ENCODE assay signal across 17 cellular contexts in the genomic region with DNA sequence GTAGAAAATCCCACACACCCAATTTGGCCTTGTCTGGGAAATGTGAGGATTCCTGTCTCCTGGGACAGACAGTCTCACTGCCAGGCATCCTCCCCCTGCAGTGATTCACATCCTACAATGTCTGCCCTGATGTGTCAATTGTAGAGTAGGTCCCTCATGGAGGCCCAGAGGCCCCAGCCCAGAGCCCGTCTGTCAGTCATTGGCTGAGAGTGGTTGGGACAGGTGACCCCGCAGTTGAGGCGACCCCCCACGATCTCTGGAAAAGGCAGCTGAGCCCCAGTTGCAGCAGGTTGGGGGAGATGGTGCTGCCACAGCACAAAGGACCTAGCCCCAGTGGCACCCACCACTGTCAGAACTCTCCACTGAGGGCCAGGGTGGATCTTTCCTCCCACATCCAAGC.
DNase-seq lines count a peak whose midpoint lies in the region; ATAC-seq and TF ChIP-seq lines count a peak whose summit lies in the region.
"Had no signal": no experiment of that assay in that cellular context is flagged by ENCODE, and none has a peak within 500 bp of the region (broad histone marks: within the 10 kb centered on the region; RNA-seq: fewer than 3 reads in every experiment).

No MANE protein-coding gene starts in this region.

- CTCF ChIA-PET in activated CD4-positive, alpha-beta memory T cell treated with anti-CD3 and anti-CD28 coated beads for 36 hours (lab: Charles Lee): no interaction called here
- CTCF ChIA-PET in activated CD4-positive, alpha-beta memory T cell treated with anti-CD3 and anti-CD28 coated beads, Interleukin-2, amount 10 ng/mL, durations not matched to agents 7 days and 5 days (lab: Charles Lee): no interaction called here
- CTCF ChIA-PET in SK-N-SH (lab: Yijun Ruan, JAX): interaction anchor here (4.7 to 6.5 kb wide), 2 partner anchors 23 to 131 kb away, joined by 24 to 31 read pairs; no protein-coding TSS in a partner anchor

- H3K4me1 ChIP-seq in SK-N-SH (ENCODE audit: control insufficient read depth in 1 of 2, insufficient read depth in 2 of 2, low read depth in 1 of 2, low read length in 1 of 2): peaks cover 0 to 13% of the 10 kb centered on the region in 2 experiments; a peak in 1 of 4 replicates
- H3K4me1 ChIP-seq in foreskin keratinocyte: peaks cover 16% of the 10 kb centered on the region
- H3K4me1 ChIP-seq: breast epithelium had no signal

- H3K9me2 ChIP-seq in SK-N-SH: no peaks in the 10 kb centered on the region

- H3K4me3 Mint-ChIP-seq in activated CD4-positive, alpha-beta memory T cell treated with anti-CD3 and anti-CD28 coated beads for 36 hours: no peak overlapping the region
- H3K4me3 Mint-ChIP-seq in activated CD4-positive, alpha-beta memory T cell treated with anti-CD3 and anti-CD28 coated beads, Interleukin-2, amount 10 ng/mL, durations not matched to agents 7 days and 5 days: no peak overlapping the region
- H3K4me3 Mint-ChIP-seq in stimulated activated effector memory CD8-positive, alpha-beta T cell treated with anti-CD3 and anti-CD28 coated beads, Interleukin-12 subunit alpha, Interleukin-12 subunit beta, amount 100 ng/mL, for 72 hours: no peak overlapping the region
- H3K4me3 Mint-ChIP-seq: IgD-negative memory B cell; naive thymus-derived CD8-positive, alpha-beta T cell; T-helper 2 cell treated with Interferon-gamma antibody and Interleukin-4, amounts not matched to agents 5 μg/mL and 100 μg/mL, for 36 hours had no signal

- H3K27ac ChIP-seq in SK-N-SH (ENCODE audit: low read depth in 2 of 2, low read length in 1 of 2): peak overlapping the region in 1 of 2 experiments; percentile 29; a peak in 1 of 4 replicates
- peak overlapping the region; percentile 51 for H3K27ac ChIP-seq in foreskin keratinocyte
- H3K27ac ChIP-seq: heart right ventricle, Peyer's patch had no signal

- no peak overlapping the region for H3K4me2 ChIP-seq in SK-N-SH

- H3K36me3 Mint-ChIP-seq in activated CD4-positive, alpha-beta memory T cell treated with anti-CD3 and anti-CD28 coated beads for 36 hours: no peaks in the 10 kb centered on the region
- H3K36me3 Mint-ChIP-seq in activated CD4-positive, alpha-beta memory T cell treated with anti-CD3 and anti-CD28 coated beads, Interleukin-2, amount 10 ng/mL, durations not matched to agents 7 days and 5 days (ENCODE audit: low read depth): no peaks in the 10 kb centered on the region
- peaks cover 16% of the 10 kb centered on the region for H3K36me3 Mint-ChIP-seq in stimulated activated effector memory CD8-positive, alpha-beta T cell treated with anti-CD3 and anti-CD28 coated beads, Interleukin-12 subunit alpha, Interleukin-12 subunit beta, amount 100 ng/mL, for 72 hours
- H3K36me3 Mint-ChIP-seq: IgD-negative memory B cell; naive thymus-derived CD8-positive, alpha-beta T cell had no signal

- H4K20me1 ChIP-seq in SK-N-SH (ENCODE audit: insufficient read depth): no peaks in the 10 kb centered on the region

- WGBS in SK-N-SH (ENCODE audit: low lambda C conversion rate): 75% methylated on average over 4 of the region's 4 CpGs

- no peak for TF ChIP-seq RAD21 in SK-N-SH (IDR thresholded peaks at IDR 0.05; ENCODE audit: low read length)

- H3K36me3 ChIP-seq in SK-N-SH (replicated peaks in 1 of 2; ENCODE audit: control insufficient read depth in 1 of 2, insufficient read depth in 2 of 2, low read length in 1 of 2): no peaks in the 10 kb centered on the region
- H3K36me3 ChIP-seq: breast epithelium, heart right ventricle, Peyer's patch had no signal

- peaks cover 5% of the 10 kb centered on the region for H3K27me3 Mint-ChIP-seq in activated CD4-positive, alpha-beta memory T cell treated with anti-CD3 and anti-CD28 coated beads for 36 hours
- no peaks in the 10 kb centered on the region for H3K27me3 Mint-ChIP-seq in activated CD4-positive, alpha-beta memory T cell treated with anti-CD3 and anti-CD28 coated beads, Interleukin-2, amount 10 ng/mL, durations not matched to agents 7 days and 5 days

- ATAC-seq in foreskin keratinocyte (peak; percentile 31), HG03159 (IDR thresholded peaks at IDR 0.05; ENCODE audit: unreplicated experiment) (no peak)
- peak; percentile 64 for ATAC-seq in stimulated activated effector memory CD8-positive, alpha-beta T cell treated with anti-CD3 and anti-CD28 coated beads, Interleukin-12 subunit alpha, Interleukin-12 subunit beta, amount 100 ng/mL, for 72 hours
- ATAC-seq: heart right ventricle; naive thymus-derived CD8-positive, alpha-beta T cell; sciatic nerve had no signal

- intact Hi-C loops in activated CD4-positive, alpha-beta memory T cell treated with anti-CD3 and anti-CD28 coated beads for 36 hours (cut with micrococcal nuclease): no loop called here

- H2AFZ ChIP-seq in SK-N-SH (ENCODE audit: low read depth): peak overlapping the region; percentile 59; the same call in 1 of the 2 replicates

- no peak overlapping the region for H3K4me3 ChIP-seq in SK-N-SH (ENCODE audit: low read depth in 2 of 2, low read length in 1 of 2)
- H3K4me3 ChIP-seq: heart right ventricle had no signal

- POLR2A ChIA-PET in activated CD4-positive, alpha-beta memory T cell treated with anti-CD3 and anti-CD28 coated beads for 36 hours (lab: Charles Lee): interaction anchor here (1.4 kb wide), 1 partner anchor 84 kb away, joined by 6 read pairs; a partner anchor contains a TSS
- POLR2A ChIA-PET in activated CD4-positive, alpha-beta memory T cell treated with anti-CD3 and anti-CD28 coated beads, Interleukin-2, amount 10 ng/mL, durations not matched to agents 7 days and 5 days (lab: Charles Lee): no interaction called here
- POLR2A ChIA-PET in SK-N-SH (lab: Yijun Ruan, JAX): no interaction called here

- no peaks in the 10 kb centered on the region for H3F3A ChIP-seq in SK-N-SH (replicated peaks; ENCODE audit: insufficient read depth)

- H3K9me3 ChIP-seq in SK-N-SH: no peaks in the 10 kb centered on the region
- H3K9me3 ChIP-seq: breast epithelium, heart right ventricle, Peyer's patch had no signal

- no peak overlapping the region for H3K9ac ChIP-seq in SK-N-SH

- H3K27ac Mint-ChIP-seq in activated CD4-positive, alpha-beta memory T cell treated with anti-CD3 and anti-CD28 coated beads for 36 hours: peak overlapping the region; percentile 29
- H3K27ac Mint-ChIP-seq in activated CD4-positive, alpha-beta memory T cell treated with anti-CD3 and anti-CD28 coated beads, Interleukin-2, amount 10 ng/mL, durations not matched to agents 7 days and 5 days: no peak overlapping the region
- H3K27ac Mint-ChIP-seq in stimulated activated effector memory CD8-positive, alpha-beta T cell treated with anti-CD3 and anti-CD28 coated beads, Interleukin-12 subunit alpha, Interleukin-12 subunit beta, amount 100 ng/mL, for 72 hours: no peak overlapping the region
- H3K27ac Mint-ChIP-seq: IgD-negative memory B cell; naive thymus-derived CD8-positive, alpha-beta T cell; T-helper 2 cell treated with Interferon-gamma antibody and Interleukin-4, amounts not matched to agents 5 μg/mL and 100 μg/mL, for 36 hours had no signal

- no peaks in the 10 kb centered on the region for H3K9me3 Mint-ChIP-seq in activated CD4-positive, alpha-beta memory T cell treated with anti-CD3 and anti-CD28 coated beads for 36 hours
- H3K9me3 Mint-ChIP-seq in activated CD4-positive, alpha-beta memory T cell treated with anti-CD3 and anti-CD28 coated beads, Interleukin-2, amount 10 ng/mL, durations not matched to agents 7 days and 5 days: no peaks in the 10 kb centered on the region
- no peaks in the 10 kb centered on the region for H3K9me3 Mint-ChIP-seq in stimulated activated effector memory CD8-positive, alpha-beta T cell treated with anti-CD3 and anti-CD28 coated beads, Interleukin-12 subunit alpha, Interleukin-12 subunit beta, amount 100 ng/mL, for 72 hours
- H3K9me3 Mint-ChIP-seq: IgD-negative memory B cell; naive thymus-derived CD8-positive, alpha-beta T cell; T-helper 2 cell treated with Interferon-gamma antibody and Interleukin-4, amounts not matched to agents 5 μg/mL and 100 μg/mL, for 36 hours had no signal

- no peak for TF ChIP-seq EP300 in SK-N-SH (IDR thresholded peaks at IDR 0.05; ENCODE audit: borderline replicate concordance in 1 of 2, low read depth in 1 of 2, low read length in 1 of 2)

- DNase-seq in activated CD4-positive, alpha-beta memory T cell treated with anti-CD3 and anti-CD28 coated beads for 36 hours: peak; percentile 51
- no peak for DNase-seq in activated CD4-positive, alpha-beta memory T cell treated with anti-CD3 and anti-CD28 coated beads, Interleukin-2, amount 10 ng/mL, durations not matched to agents 7 days and 5 days
- no peak for DNase-seq in SK-N-SH
- peak in 1 of 2 donors; percentile 45 for DNase-seq in foreskin keratinocyte
- no peak for DNase-seq in stimulated activated effector memory CD8-positive, alpha-beta T cell treated with anti-CD3 and anti-CD28 coated beads, Interleukin-12 subunit alpha, Interleukin-12 subunit beta, amount 100 ng/mL, for 72 hours (ENCODE audit: low spot score in 2 of 2)
- DNase-seq in NOMO-1 treated with DMSO at 0.1 percent for 48 hours (lab: John Stamatoyannopoulos, UW; ENCODE audit: unreplicated experiment): no peak
- no peak for DNase-seq in stimulated activated naive CD4-positive, alpha-beta T cell (lab: John Stamatoyannopoulos, UW)
- DNase-seq: activated CD4-positive, alpha-beta T cell treated with anti-CD3 and anti-CD28 coated beads, Interleukin-2, amount 50 U/mL, for 1 hour; heart right ventricle; naive thymus-derived CD8-positive, alpha-beta T cell; NCI-H446 treated with DMSO at 0.1 percent for 48 hours had no signal

- no peaks in the 10 kb centered on the region for H3K79me2 ChIP-seq in SK-N-SH (ENCODE audit: insufficient read depth)

- peaks cover 34% of the 10 kb centered on the region for H3K4me1 Mint-ChIP-seq in activated CD4-positive, alpha-beta memory T cell treated with anti-CD3 and anti-CD28 coated beads for 36 hours (ENCODE audit: low read depth)
- peaks cover 11% of the 10 kb centered on the region for H3K4me1 Mint-ChIP-seq in activated CD4-positive, alpha-beta memory T cell treated with anti-CD3 and anti-CD28 coated beads, Interleukin-2, amount 10 ng/mL, durations not matched to agents 7 days and 5 days
- peaks cover 48% of the 10 kb centered on the region for H3K4me1 Mint-ChIP-seq in stimulated activated effector memory CD8-positive, alpha-beta T cell treated with anti-CD3 and anti-CD28 coated beads, Interleukin-12 subunit alpha, Interleukin-12 subunit beta, amount 100 ng/mL, for 72 hours
- H3K4me1 Mint-ChIP-seq: naive thymus-derived CD8-positive, alpha-beta T cell had no signal

- H3K27me3 ChIP-seq in SK-N-SH (ENCODE audit: insufficient read depth): no peaks in the 10 kb centered on the region
- peaks cover 11% of the 10 kb centered on the region for H3K27me3 ChIP-seq in foreskin keratinocyte
- H3K27me3 ChIP-seq: Peyer's patch had no signal

- TF ChIP-seq CTCF in SK-N-SH (IDR thresholded peaks at IDR 0.05): no peak
- TF ChIP-seq CTCF in foreskin keratinocyte (conservative IDR thresholded peaks at IDR 0.05): no peak
